ENCODE assay signal across 11 cellular contexts in genomic region chr6:150598858-150599198, GRCh38. TPM values are rescaled to one million over a fixed set of nuclear protein-coding genes. Genes with fewer than 3 reads are reported as not detected.
DNase-seq lines count a peak whose midpoint lies in the region; ATAC-seq and TF ChIP-seq lines count a peak whose summit lies in the region.
"Had no signal": no experiment of that assay in that cellular context is flagged by ENCODE, and none has a peak within 500 bp of the region (broad histone marks: within the 10 kb centered on the region; RNA-seq: fewer than 3 reads in every experiment).

No MANE protein-coding gene starts in this region.

- intact Hi-C loops in vagina (cut with DNase I): no loop called here

- no peak for TF ChIP-seq CTCF in mesothelial cell of epicardium (IDR thresholded peaks at IDR 0.05; ENCODE audit: unreplicated experiment)
- TF ChIP-seq CTCF in vagina (IDR thresholded peaks at IDR 0.05): no peak
- TF ChIP-seq CTCF in brain microvascular endothelial cell (IDR thresholded peaks at IDR 0.05; ENCODE audit: low read depth, low read length, missing control alignments): no peak
- TF ChIP-seq CTCF in omental fat pad (IDR thresholded peaks at IDR 0.05): no peak

- no peak overlapping the region for H3K27ac ChIP-seq in vagina
- H3K27ac ChIP-seq in brain microvascular endothelial cell: no peak overlapping the region
- H3K27ac ChIP-seq: neutrophil had no signal

- no peaks in the 10 kb centered on the region for H3K36me3 Mint-ChIP-seq in activated naive CD4-positive, alpha-beta T cell treated with anti-CD3 and anti-CD28 coated beads, Interleukin-2, amount 50 U/mL, for 24 hours
- H3K36me3 Mint-ChIP-seq in activated naive CD8-positive, alpha-beta T cell: no peaks in the 10 kb centered on the region
- H3K36me3 Mint-ChIP-seq in mesothelial cell of epicardium: no peaks in the 10 kb centered on the region

- H3K4me3 ChIP-seq in vagina (peak overlapping the region; percentile 80 to 86), brain microvascular endothelial cell (ENCODE audit: low read depth, low read length) (no peak overlapping the region)

- H3K4me3 Mint-ChIP-seq in activated naive CD4-positive, alpha-beta T cell treated with anti-CD3 and anti-CD28 coated beads, Interleukin-2, amount 50 U/mL, for 24 hours: peak overlapping the region; percentile 81
- peak overlapping the region; percentile 86 for H3K4me3 Mint-ChIP-seq in activated naive CD8-positive, alpha-beta T cell
- peak overlapping the region; percentile 76 for H3K4me3 Mint-ChIP-seq in mesothelial cell of epicardium

- H3K27me3 ChIP-seq in vagina: no peaks in the 10 kb centered on the region
- peaks cover 22% of the 10 kb centered on the region for H3K27me3 ChIP-seq in brain microvascular endothelial cell (replicated peaks)

- no peak for TF ChIP-seq POLR2A in vagina (IDR thresholded peaks at IDR 0.05)

- ATAC-seq in omental fat pad (ENCODE audit: low FRiP score): no peak

- in situ Hi-C loops in brain microvascular endothelial cell (cut with HindIII; ENCODE audit: low pct_ligation_motif_present, low sequenced_read_pairs): no loop called here

- DNase-seq in activated naive CD4-positive, alpha-beta T cell (lab: John Stamatoyannopoulos, UW): no peak
- DNase-seq in mesothelial cell of epicardium (ENCODE audit: low spot score in 2 of 2, unreplicated experiment in 2 of 2): no peak
- no peak for DNase-seq in vagina (ENCODE audit: extremely low spot score in 2 of 2)
- no peak for DNase-seq in brain microvascular endothelial cell
- DNase-seq in omental fat pad (ENCODE audit: low spot score): no peak
- DNase-seq in CD1c-positive myeloid dendritic cell (ENCODE audit: extremely low spot score): no peak
- DNase-seq: NCI-H1694; NK-92 treated with Interleukin-12 subunit alpha and Interleukin-12 subunit beta, amount 100 ng/mL, for 24 hours had no signal

- no peaks in the 10 kb centered on the region for H3K9me3 ChIP-seq in vagina
- H3K9me3 ChIP-seq: neutrophil had no signal

- H3K27me3 Mint-ChIP-seq in activated naive CD4-positive, alpha-beta T cell treated with anti-CD3 and anti-CD28 coated beads, Interleukin-2, amount 50 U/mL, for 24 hours: peaks cover 48% of the 10 kb centered on the region
- H3K27me3 Mint-ChIP-seq in activated naive CD8-positive, alpha-beta T cell: peaks cover 38% of the 10 kb centered on the region
- peaks cover 13% of the 10 kb centered on the region for H3K27me3 Mint-ChIP-seq in mesothelial cell of epicardium (ENCODE audit: low read depth)

- H3K4me1 Mint-ChIP-seq in activated naive CD4-positive, alpha-beta T cell treated with anti-CD3 and anti-CD28 coated beads, Interleukin-2, amount 50 U/mL, for 24 hours: peaks cover 17% of the 10 kb centered on the region
- peaks cover 19% of the 10 kb centered on the region for H3K4me1 Mint-ChIP-seq in activated naive CD8-positive, alpha-beta T cell (ENCODE audit: low read depth)
- peaks cover 46% of the 10 kb centered on the region for H3K4me1 Mint-ChIP-seq in mesothelial cell of epicardium

- H3K36me3 ChIP-seq in vagina (no peaks in the 10 kb centered on the region), brain microvascular endothelial cell (replicated peaks) (no peaks in the 10 kb centered on the region)
- H3K36me3 ChIP-seq: neutrophil had no signal

- H3K4me1 ChIP-seq in vagina: peaks cover 11% of the 10 kb centered on the region

- no peak overlapping the region for H3K27ac Mint-ChIP-seq in activated naive CD4-positive, alpha-beta T cell treated with anti-CD3 and anti-CD28 coated beads, Interleukin-2, amount 50 U/mL, for 24 hours
- H3K27ac Mint-ChIP-seq in activated naive CD8-positive, alpha-beta T cell: no peak overlapping the region
- H3K27ac Mint-ChIP-seq in mesothelial cell of epicardium: peak overlapping the region; percentile 86

- no peaks in the 10 kb centered on the region for H3K9me3 Mint-ChIP-seq in activated naive CD4-positive, alpha-beta T cell treated with anti-CD3 and anti-CD28 coated beads, Interleukin-2, amount 50 U/mL, for 24 hours
- H3K9me3 Mint-ChIP-seq in activated naive CD8-positive, alpha-beta T cell (ENCODE audit: low read depth): no peaks in the 10 kb centered on the region
- H3K9me3 Mint-ChIP-seq in mesothelial cell of epicardium: no peaks in the 10 kb centered on the region

RNA-seq across cellular contexts. Expression of gene PLEKHG1, which starts 0.9 kb away (rescaled TPM):
- total RNA-seq in mesothelial cell of epicardium: 65.7 to 69.4 TPM (median 69.3 TPM) in 3 replicates
- 38.5 TPM for total RNA-seq in vagina
- 10 to 100 TPM; 21.6 to 99.8 (median 49.1) TPM for total RNA-seq in omental fat pad
